ENCODE assay signal across 12 cellular contexts in genomic region chr7:18889436-18889835, GRCh38.
"Had no signal": no experiment of that assay in that cellular context is flagged by ENCODE, and none has a peak within 500 bp of the region (broad histone marks: within the 10 kb centered on the region; RNA-seq: fewer than 3 reads in every experiment).

No MANE protein-coding gene starts in this region.

- H3K9me3 ChIP-seq: ascending aorta, gastroesophageal sphincter, mucosa of descending colon, pancreas had no signal

- H3K4me1 ChIP-seq: ascending aorta, pancreas had no signal

- H3K27ac ChIP-seq: ascending aorta, gastroesophageal sphincter, pancreas, WERI-Rb-1 had no signal

- H3K4me3 ChIP-seq: ascending aorta, gastroesophageal sphincter, mucosa of descending colon, pancreas had no signal

- ATAC-seq: gastroesophageal sphincter; left colon; mucosa of descending colon; naive thymus-derived CD4-positive, alpha-beta T cell; pancreas; sciatic nerve had no signal

- DNase-seq: activated CD4-positive, alpha-beta memory T cell treated with anti-CD3 and anti-CD28 coated beads, Interleukin-2, amount 10 ng/mL, durations not matched to agents 7 days and 5 days; activated naive CD4-positive, alpha-beta T cell treated with anti-CD3 and anti-CD28 coated beads, Interleukin-2, amount 10 ng/mL, durations not matched to agents 7 days and 5 days; activated T-cell treated with anti-CD3 and anti-CD28 coated beads, Interleukin-2, amount 50 U/mL, for 24 hours; erythroblast; left colon; mucosa of descending colon; naive thymus-derived CD4-positive, alpha-beta T cell; pancreas; WERI-Rb-1 had no signal

- H3K27me3 ChIP-seq: ascending aorta, gastroesophageal sphincter, pancreas had no signal

- H3K36me3 ChIP-seq: ascending aorta, gastroesophageal sphincter, pancreas, WERI-Rb-1 had no signal
